In genomic region chr3:9994086-9994844, GRCh38 we compare ENCODE assay signal across 1 cellular context.
TF ChIP-seq lines count a peak whose summit lies in the region.

No MANE protein-coding gene starts in this region.

TF ChIP-seq in IMR-90, 13 proteins besides CTCF, POLR2A, EP300 and RAD21:
- TF ChIP-seq CEBPB (IDR thresholded peaks at IDR 0.05; ENCODE audit: low read depth, low read length): peak; percentile 91
- TF ChIP-seq MXI1 (IDR thresholded peaks at IDR 0.05; ENCODE audit: borderline replicate concordance, low read depth, low read length): no peak
- TF ChIP-seq MAZ (IDR thresholded peaks at IDR 0.05; ENCODE audit: borderline replicate concordance, low read depth, low read length): no peak
